ENCODE assay signal across 1 cellular context in genomic region chr7:140667476-140667875, GRCh38.
TF ChIP-seq lines count a peak whose summit lies in the region.

No MANE protein-coding gene starts in this region.

TF ChIP-seq in GM23338, 12 proteins besides CTCF, POLR2A, EP300 and RAD21 (continued from another document):
- TF ChIP-seq ZNF114 (CRISPR knock-in tag; IDR thresholded peaks at IDR 0.05) (no peak), ETS1 (IDR thresholded peaks at IDR 0.05) (no peak), EZH2 (IDR thresholded peaks at IDR 0.05; ENCODE audit: low read depth, unreplicated experiment) (no peak), STAT1 (IDR thresholded peaks at IDR 0.05; ENCODE audit: unreplicated experiment) (no peak), ZNF462 (CRISPR knock-in tag; IDR thresholded peaks at IDR 0.05) (no peak), CREB1 (CRISPR knock-in tag; IDR thresholded peaks at IDR 0.05; ENCODE audit: low read depth) (no peak), ZNF331 (CRISPR knock-in tag; IDR thresholded peaks at IDR 0.05; ENCODE audit: low read depth) (no peak), REST (IDR thresholded peaks at IDR 0.05; ENCODE audit: unreplicated experiment) (no peak), JUNB (IDR thresholded peaks at IDR 0.05; ENCODE audit: unreplicated experiment) (no peak)
